Comparison of ENCODE assay signal across 22 cellular contexts in genomic region chr2:241601841-241602240, GRCh38. TPM values are rescaled to one million over a fixed set of nuclear protein-coding genes. Genes with fewer than 3 reads are reported as not detected.
DNase-seq lines count a peak whose midpoint lies in the region; ATAC-seq, FAIRE-seq and TF ChIP-seq lines count a peak whose summit lies in the region.
"Had no signal": no experiment of that assay in that cellular context is flagged by ENCODE, and none has a peak within 500 bp of the region (broad histone marks: within the 10 kb centered on the region; RNA-seq: fewer than 3 reads in every experiment).

No MANE protein-coding gene starts in this region.

- H3K4me1 ChIP-seq in K562 (replicated peaks in 1 of 2; ENCODE audit: control insufficient read depth in 2 of 2, insufficient read depth in 2 of 2, low read length in 2 of 2): no peaks in the 10 kb centered on the region
- H3K4me1 ChIP-seq in spleen: no peaks in the 10 kb centered on the region
- H3K4me1 ChIP-seq: BE2C had no signal

- intact Hi-C loops in K562 (cut with micrococcal nuclease) (no loop called here), spleen (cut with DNase I; ENCODE audit: low total_unique reads) (no loop called here)

- H3K27me3 ChIP-seq in K562 (ENCODE audit: control insufficient read depth in 2 of 2, insufficient read depth in 2 of 2, low read length in 2 of 2) (no peaks in the 10 kb centered on the region), spleen (replicated peaks in 1 of 7) (no peaks in the 10 kb centered on the region)
- H3K27me3 ChIP-seq: BE2C had no signal

- no peak for TF ChIP-seq CTCF in K562 (IDR thresholded peaks at IDR 0.05 in 2 of 3, conservative IDR thresholded peaks at IDR 0.05 in 1 of 3; ENCODE audit: insufficient read depth in 2 of 3, low read depth in 1 of 3, low read length in 3 of 3)
- TF ChIP-seq CTCF in spleen (IDR thresholded peaks at IDR 0.05 in 8 of 11, conservative IDR thresholded peaks at IDR 0.05 in 3 of 11): no peak

- no peaks in the 10 kb centered on the region for H3K9me1 ChIP-seq in K562 (ENCODE audit: control insufficient read depth, insufficient read depth, low read length)

- CTCF ChIA-PET in K562 (lab: Yijun Ruan, JAX; ENCODE audit: low intra/inter-chr PET ratio): no interaction called here

- POLR2A ChIA-PET in K562 (lab: Yijun Ruan, JAX): no interaction called here

- no peaks in the 10 kb centered on the region for H4K20me1 ChIP-seq in K562 (replicated peaks; ENCODE audit: control insufficient read depth, insufficient read depth, low read length)

- 0 out of 4 replicates have a peak overlapping the region, but pooled peaks of 1 of the 2 experiments have one; percentile 28 for H3K9ac ChIP-seq in K562 (ENCODE audit: insufficient read depth in 1 of 2, low read depth in 2 of 2, low read length in 2 of 2)

- H3K4me3 ChIP-seq in K562 (no peak overlapping the region), spleen (no peak overlapping the region)
- H3K4me3 ChIP-seq: GM12878 had no signal

- DNase-seq in NCI-H510A treated with DMSO at 0.1 percent for 48 hours (lab: John Stamatoyannopoulos, UW): peak; percentile 19
- no peak for DNase-seq in NCI-H510A (lab: John Stamatoyannopoulos, UW)
- peak; percentile 55 for DNase-seq in NCI-H2107 treated with DMSO at 0.1 percent for 48 hours (lab: John Stamatoyannopoulos, UW; ENCODE audit: unreplicated experiment)
- DNase-seq in K562 (ENCODE audit: extremely low read depth in 1 of 4, low spot score in 3 of 4): no peak
- peak; percentile 54 for DNase-seq in spleen
- DNase-seq in activated CD8-positive, alpha-beta memory T cell treated with anti-CD3 and anti-CD28 coated beads for 24 hours: no peak
- DNase-seq: ACHN; BE2C; C1 segment of cervical spinal cord; CD4-positive, CD25-positive, alpha-beta regulatory T cell; CD8-positive, alpha-beta memory T cell; COR-L47; DMS 273 treated with DMSO at 0.1 percent for 48 hours; DMS53; DND-41; EL; H9 had no signal

- TF ChIP-seq RAD21 in K562 (CRISPR knock-in tag; conservative IDR thresholded peaks at IDR 0.05 in 1 of 2, IDR thresholded peaks at IDR 0.05 in 1 of 2): no peak

- no TSS peak for BruUV-seq in K562 (replicated peaks; lab: Mats Ljungman, UMichigan)

- FAIRE-seq in K562 (lab: Jason Lieb, UNC): no peak
- FAIRE-seq: A204.1, GM12878, H1, HTR-8/SVneo had no signal

- ATAC-seq in K562 (no peak), GM21390 (IDR thresholded peaks at IDR 0.05; ENCODE audit: unreplicated experiment) (no peak)
- ATAC-seq: GM12878 had no signal

- TF ChIP-seq POLR2A in K562 (conservative IDR thresholded peaks at IDR 0.05) (no peak), spleen (IDR thresholded peaks at IDR 0.05) (no peak)

- no peaks in the 10 kb centered on the region for H3K79me2 ChIP-seq in K562 (ENCODE audit: control insufficient read depth, insufficient read depth, low read length)

- H3K9me3 ChIP-seq in K562 (replicated peaks; ENCODE audit: control insufficient read depth, insufficient read depth, low read depth, low read length): no peaks in the 10 kb centered on the region
- H3K9me3 ChIP-seq in spleen: no peaks in the 10 kb centered on the region
- H3K9me3 ChIP-seq: BE2C had no signal

- H3K27ac ChIP-seq in K562 (ENCODE audit: extremely low read depth, low read depth, low read length): no peak overlapping the region
- H3K27ac ChIP-seq in spleen: no peak overlapping the region

- H3K36me3 ChIP-seq in K562 (ENCODE audit: control insufficient read depth, insufficient read depth, low read length): peaks cover 70% of the 10 kb centered on the region; the same call in 2 of the 3 replicates
- peaks cover 2 to 100% (median 57%) of the 10 kb centered on the region in 6 donors for H3K36me3 ChIP-seq in spleen

- H2AFZ ChIP-seq in K562 (ENCODE audit: low read depth, low read length): no peak overlapping the region

- WGBS in K562 (ENCODE audit: insufficient coverage, low coverage, missing lambda C conversion rate): 89% methylated on average over 7 of the region's 13 CpGs
- WGBS in spleen, 5 donors: 91 to 98% (median 92%) methylated on average over 7 to 13 of the region's 13 CpGs

- in situ Hi-C loops in K562 (cut with MboI): no loop called here

- TF ChIP-seq EP300 in K562 (IDR thresholded peaks at IDR 0.05; ENCODE audit: low read length): no peak

- no peak overlapping the region for H3K4me2 ChIP-seq in K562 (ENCODE audit: insufficient read depth, low read length)

TF ChIP-seq in K562, 482 proteins besides CTCF, POLR2A, EP300 and RAD21:
- no peak for TF ChIP-seq ZNF277 (CRISPR knock-in tag; IDR thresholded peaks at IDR 0.05; ENCODE audit: borderline replicate concordance)
- TF ChIP-seq POLR2G (IDR thresholded peaks at IDR 0.05; ENCODE audit: low read depth, low read length): 0 out of 2 replicates have a peak, but pooled peaks have one; percentile 22

RNA-seq across cellular contexts. Expression of gene THAP4, which starts 35.1 kb away (rescaled TPM):
- total RNA-seq in K562 (2011; cell fraction: chromatin; rRNA removed; ENCODE audit: low replicate concordance): 16.6 and 44.7 TPM in 2 replicates
- 27.8 and 36.2 TPM in 2 replicates for total RNA-seq in K562 (2011; cell fraction: nucleolus; rRNA removed)
- 21.6 and 23.1 TPM in 2 replicates for total RNA-seq in K562 (2011; cell fraction: nucleoplasm; rRNA removed)
- total RNA-seq in K562 (2014; rRNA removed): 56.2 and 79.2 TPM in 2 replicates
- total RNA-seq in K562 (2014; rRNA removed; fragmentation: Illumina TruSeq; extraction: Trizol): 16.5 and 26.3 TPM in 2 replicates
- 50.1 and 50.5 TPM in 2 replicates for total RNA-seq in K562 (2015; rRNA removed; fragmentation: Illumina TruSeq; extraction: Trizol)
- total RNA-seq in K562 (2021): 60.9 and 65.9 TPM in 2 replicates
- 25.6 and 33.3 TPM in 2 replicates for polyA plus RNA-seq in K562 (2011; rRNA removed)
- 32.2 and 65.6 TPM in 2 replicates for polyA plus RNA-seq in K562 (2011; cell fraction: cytosol; rRNA removed)
- polyA plus RNA-seq in K562 (2011; cell fraction: nucleus; rRNA removed): 19.3 and 26.4 TPM in 2 replicates
- 42.1 and 45.0 TPM in 2 replicates for polyA plus RNA-seq in K562 (2012)
- polyA plus RNA-seq in K562 (2014; fragmentation: Illumina TruSeq; extraction: Trizol): 44.1 and 73.5 TPM in 2 replicates
- 1 to 10 TPM; 8.6 to 9.2 TPM for polyA plus RNA-seq in K562 (2014; fragmentation: Nextera tagmentation; extraction: Ambion mirVana)
- polyA plus RNA-seq in K562 (2014; rRNA removed): 43.9 and 49.2 TPM in 2 replicates
- polyA minus RNA-seq in K562 (2011; rRNA and poly(A)+ RNA removed): 14.2 and 18.5 TPM in 2 replicates
- 25.8 and 30.1 TPM in 2 replicates for polyA minus RNA-seq in K562 (2011; cell fraction: cytosol; rRNA and poly(A)+ RNA removed)
- polyA minus RNA-seq in K562 (2011; cell fraction: nucleus; rRNA and poly(A)+ RNA removed): 12.4 and 12.9 TPM in 2 replicates
- 10 to 100 TPM; 23.5 to 31.5 (median 28.8) TPM for total RNA-seq in spleen
- polyA plus RNA-seq in spleen: 10 to 100 TPM; 21.0 to 27.7 (median 23.5) TPM

RNA-seq across cellular contexts. Expression of gene ATG4B, which starts 35.7 kb away (rescaled TPM):
- total RNA-seq in K562 (2011; cell fraction: chromatin; rRNA removed; ENCODE audit: low replicate concordance): 190 and 391 TPM in 2 replicates
- total RNA-seq in K562 (2011; cell fraction: nucleolus; rRNA removed): 192 and 201 TPM in 2 replicates
- 147 and 161 TPM in 2 replicates for total RNA-seq in K562 (2011; cell fraction: nucleoplasm; rRNA removed)
- total RNA-seq in K562 (2014; rRNA removed): 32.1 and 45.3 TPM in 2 replicates
- 28.9 and 36.3 TPM in 2 replicates for total RNA-seq in K562 (2014; rRNA removed; fragmentation: Illumina TruSeq; extraction: Trizol)
- 28.5 and 35.6 TPM in 2 replicates for total RNA-seq in K562 (2015; rRNA removed; fragmentation: Illumina TruSeq; extraction: Trizol)
- total RNA-seq in K562 (2021): 51.7 and 54.9 TPM in 2 replicates
- polyA plus RNA-seq in K562 (2011; rRNA removed): 58.8 and 75.1 TPM in 2 replicates
- 53.1 and 78.3 TPM in 2 replicates for polyA plus RNA-seq in K562 (2011; cell fraction: cytosol; rRNA removed)
- polyA plus RNA-seq in K562 (2011; cell fraction: nucleus; rRNA removed): 238 and 272 TPM in 2 replicates
- 49.9 and 50.6 TPM in 2 replicates for polyA plus RNA-seq in K562 (2012)
- 49.6 and 55.9 TPM in 2 replicates for polyA plus RNA-seq in K562 (2014; fragmentation: Illumina TruSeq; extraction: Trizol)
- 10 to 100 TPM in 1 of 2 experiments, 1 to 10 TPM in 1; 5.9 to 13.2 TPM for polyA plus RNA-seq in K562 (2014; fragmentation: Nextera tagmentation; extraction: Ambion mirVana)
- 47.1 and 58.1 TPM in 2 replicates for polyA plus RNA-seq in K562 (2014; rRNA removed)
- polyA minus RNA-seq in K562 (2011; rRNA and poly(A)+ RNA removed): 46.1 and 62.6 TPM in 2 replicates
- 34.6 and 38.6 TPM in 2 replicates for polyA minus RNA-seq in K562 (2011; cell fraction: cytosol; rRNA and poly(A)+ RNA removed)
- 46.6 and 70.8 TPM in 2 replicates for polyA minus RNA-seq in K562 (2011; cell fraction: nucleus; rRNA and poly(A)+ RNA removed)
- total RNA-seq in spleen: 100 to 1,000 TPM in 3 of 7 donors, 10 to 100 TPM in 4; 80.0 to 114 (median 97.2) TPM
- 10 to 100 TPM; 31.1 to 74.5 (median 44.6) TPM for polyA plus RNA-seq in spleen

RNA-seq across cellular contexts. Expression of gene BOK, which starts 43.3 kb away (rescaled TPM):
- total RNA-seq in K562 (2011; cell fraction: chromatin; rRNA removed; ENCODE audit: low replicate concordance): 0.58 and 3.2 TPM in 2 replicates
- 2.0 and 3.0 TPM in 2 replicates for total RNA-seq in K562 (2011; cell fraction: nucleolus; rRNA removed)
- total RNA-seq in K562 (2011; cell fraction: nucleoplasm; rRNA removed): 0.95 and 1.5 TPM in 2 replicates
- total RNA-seq in K562 (2014; rRNA removed) (2.9 and 3.1 TPM in 2 replicates), K562 (2014; rRNA removed; fragmentation: Illumina TruSeq; extraction: Trizol) (0.35 and 0.47 TPM in 2 replicates), K562 (2015; rRNA removed; fragmentation: Illumina TruSeq; extraction: Trizol) (0.76 and 0.83 TPM in 2 replicates), K562 (2021) (2.6 and 3.3 TPM in 2 replicates), spleen (10 to 100 TPM in 4 of 7 donors, 1 to 10 TPM in 3; 6.5 to 19.4 (median 13.0) TPM)
- polyA plus RNA-seq in K562 (2011; rRNA removed) (2.0 and 2.7 TPM in 2 replicates), K562 (2014; fragmentation: Illumina TruSeq; extraction: Trizol) (1.2 and 2.4 TPM in 2 replicates), K562 (2014; fragmentation: Nextera tagmentation; extraction: Ambion mirVana) (under 1 TPM in 1 of 2 experiments, not detected in 1; 0.03 TPM), K562 (2014; rRNA removed) (2.3 and 2.8 TPM in 2 replicates), spleen (1 to 10 TPM; 3.0 to 7.2 (median 4.5) TPM)
- polyA plus RNA-seq in K562 (2011; cell fraction: cytosol; rRNA removed): 3.1 and 11.3 TPM in 2 replicates
- polyA plus RNA-seq in K562 (2011; cell fraction: nucleus; rRNA removed): 3.9 and 9.0 TPM in 2 replicates
- polyA plus RNA-seq in K562 (2012): 1.8 TPM in 2 replicates
- polyA minus RNA-seq in K562 (2011; rRNA and poly(A)+ RNA removed): 0.81 and 1.6 TPM in 2 replicates
- 2.4 and 3.1 TPM in 2 replicates for polyA minus RNA-seq in K562 (2011; cell fraction: cytosol; rRNA and poly(A)+ RNA removed)
- 0.67 TPM in 2 replicates for polyA minus RNA-seq in K562 (2011; cell fraction: nucleus; rRNA and poly(A)+ RNA removed)
- total RNA-seq: CD4-positive, CD25-positive, alpha-beta regulatory T cell; CD8-positive, alpha-beta memory T cell had no signal
- polyA plus RNA-seq: CD4-positive, CD25-positive, alpha-beta regulatory T cell; CD8-positive, alpha-beta memory T cell had no signal

Comparison
In these comparisons a context has a peak if more than half of its experiments do, and no peak if none do; other contexts are left out.
1. DNase-seq: peak in NCI-H510A treated with DMSO at 0.1 percent for 48 hours (single experiment), NCI-H2107 treated with DMSO at 0.1 percent for 48 hours (single experiment) and spleen (single experiment); none in NCI-H510A (single experiment), K562 (0 of 4) and activated CD8-positive, alpha-beta memory T cell treated with anti-CD3 and anti-CD28 coated beads for 24 hours (single experiment).